Comparison of ENCODE assay signal across 8 cellular contexts in the genomic region with DNA sequence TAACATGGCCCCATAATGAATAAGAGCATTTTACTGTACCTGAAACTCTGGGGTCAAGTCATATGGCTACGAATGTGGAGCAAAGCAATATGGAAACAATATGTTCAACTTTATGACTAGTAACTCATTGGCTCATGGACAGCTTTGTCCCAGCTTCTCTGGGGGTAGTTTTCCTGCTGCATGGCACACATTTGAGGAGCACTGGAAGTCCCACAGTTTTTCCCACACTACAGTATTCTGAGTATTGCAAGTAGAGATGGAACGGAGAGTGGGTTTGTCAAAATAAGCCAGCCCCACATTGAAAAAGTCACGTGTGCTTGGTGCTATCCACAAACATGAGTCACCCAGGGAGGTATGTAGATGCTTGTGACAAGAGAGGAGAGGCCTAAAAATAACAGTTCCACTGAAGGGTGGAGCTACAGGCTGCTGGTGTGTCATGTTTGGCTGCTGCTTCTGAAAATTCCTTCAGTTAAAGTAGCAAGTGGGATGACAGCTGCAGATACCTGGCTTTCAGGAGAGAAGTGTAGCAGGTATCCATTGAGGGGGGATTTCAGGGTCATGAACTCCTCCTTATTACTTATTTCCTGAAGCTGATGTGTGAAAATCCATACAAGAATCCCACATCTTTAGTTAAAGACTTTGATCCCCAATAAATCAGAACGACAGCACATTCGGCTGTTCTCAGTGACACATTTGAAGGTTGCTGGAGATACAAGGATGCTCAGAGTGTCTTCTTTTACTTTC. TPM values are rescaled to one million over a fixed set of nuclear protein-coding genes. Genes with fewer than 3 reads are reported as not detected.
DNase-seq lines count a peak whose midpoint lies in the region; ATAC-seq and TF ChIP-seq lines count a peak whose summit lies in the region.

No MANE protein-coding gene starts in this region.

- ATAC-seq in GM18519 (IDR thresholded peaks at IDR 0.05; ENCODE audit: low FRiP score, unreplicated experiment) (no peak), HG03442 (IDR thresholded peaks at IDR 0.05; ENCODE audit: unreplicated experiment) (no peak)

- H3K27me3 Mint-ChIP-seq in endothelial cell (ENCODE audit: unreplicated experiment) = peaks cover 3% of the 10 kb centered on the region
- H3K27me3 Mint-ChIP-seq in activated naive CD4-positive, alpha-beta T cell treated with anti-CD3 and anti-CD28 coated beads for 36 hours (ENCODE audit: low read depth) = no peaks in the 10 kb centered on the region

- no peak overlapping the region for H3K4me3 Mint-ChIP-seq in endothelial cell (ENCODE audit: unreplicated experiment)
- H3K4me3 Mint-ChIP-seq in activated naive CD4-positive, alpha-beta T cell treated with anti-CD3 and anti-CD28 coated beads for 36 hours = no peak overlapping the region

- peak; percentile 97 for DNase-seq in EL
- peak; percentile 48 for DNase-seq in RKO (ENCODE audit: low spot score)
- peak; percentile 83 for DNase-seq in fibroblast of the conjunctiva (ENCODE audit: low read depth)
- peak; percentile 92 for DNase-seq in renal cortical epithelial cell (ENCODE audit: low read depth)
- no peak for DNase-seq in endothelial cell (ENCODE audit: low spot score)
- no peak for DNase-seq in activated naive CD4-positive, alpha-beta T cell treated with anti-CD3 and anti-CD28 coated beads for 36 hours

- H3K4me1 Mint-ChIP-seq in endothelial cell (ENCODE audit: unreplicated experiment) = peaks cover 19% of the 10 kb centered on the region
- no peaks in the 10 kb centered on the region for H3K4me1 Mint-ChIP-seq in activated naive CD4-positive, alpha-beta T cell treated with anti-CD3 and anti-CD28 coated beads for 36 hours (ENCODE audit: low read depth)

- intact Hi-C loops in activated naive CD4-positive, alpha-beta T cell treated with anti-CD3 and anti-CD28 coated beads for 36 hours (cut with micrococcal nuclease) = loop anchor here (10.0 kb wide), 1 partner anchor 49 kb away; no protein-coding TSS in a partner anchor

- no peaks in the 10 kb centered on the region for H3K9me3 Mint-ChIP-seq in endothelial cell (ENCODE audit: unreplicated experiment)
- no peaks in the 10 kb centered on the region for H3K9me3 Mint-ChIP-seq in activated naive CD4-positive, alpha-beta T cell treated with anti-CD3 and anti-CD28 coated beads for 36 hours

- H3K36me3 Mint-ChIP-seq in endothelial cell (ENCODE audit: low read depth, unreplicated experiment) = no peaks in the 10 kb centered on the region
- H3K36me3 Mint-ChIP-seq in activated naive CD4-positive, alpha-beta T cell treated with anti-CD3 and anti-CD28 coated beads for 36 hours (ENCODE audit: low read depth) = no peaks in the 10 kb centered on the region

- H3K27ac Mint-ChIP-seq in endothelial cell (ENCODE audit: unreplicated experiment) = no peak overlapping the region
- no peak overlapping the region for H3K27ac Mint-ChIP-seq in activated naive CD4-positive, alpha-beta T cell treated with anti-CD3 and anti-CD28 coated beads for 36 hours

- CTCF ChIA-PET in activated naive CD4-positive, alpha-beta T cell treated with anti-CD3 and anti-CD28 coated beads for 36 hours (lab: Charles Lee) = no interaction called here

- no peak for TF ChIP-seq CTCF in endothelial cell (IDR thresholded peaks at IDR 0.05; ENCODE audit: unreplicated experiment)

RNA-seq across cellular contexts. Expression of a gene that starts 48.3 kb away (rescaled TPM):
- total RNA-seq in renal cortical epithelial cell = under 0.01 TPM in 1 of 2 replicates, not detected in the other
- not detected for total RNA-seq in endothelial cell (ENCODE audit: unreplicated experiment)
- not detected for total RNA-seq in activated naive CD4-positive, alpha-beta T cell treated with anti-CD3 and anti-CD28 coated beads for 36 hours

Comparison
In these comparisons a context has a peak if more than half of its experiments do, and no peak if none do; other contexts are left out.
1. DNase-seq: peak in EL (single experiment), RKO (single experiment), fibroblast of the conjunctiva (single experiment) and renal cortical epithelial cell (single experiment); none in endothelial cell (single experiment) and activated naive CD4-positive, alpha-beta T cell treated with anti-CD3 and anti-CD28 coated beads for 36 hours (single experiment).